Comparison of ENCODE assay signal across 12 cellular contexts in the genomic region with DNA sequence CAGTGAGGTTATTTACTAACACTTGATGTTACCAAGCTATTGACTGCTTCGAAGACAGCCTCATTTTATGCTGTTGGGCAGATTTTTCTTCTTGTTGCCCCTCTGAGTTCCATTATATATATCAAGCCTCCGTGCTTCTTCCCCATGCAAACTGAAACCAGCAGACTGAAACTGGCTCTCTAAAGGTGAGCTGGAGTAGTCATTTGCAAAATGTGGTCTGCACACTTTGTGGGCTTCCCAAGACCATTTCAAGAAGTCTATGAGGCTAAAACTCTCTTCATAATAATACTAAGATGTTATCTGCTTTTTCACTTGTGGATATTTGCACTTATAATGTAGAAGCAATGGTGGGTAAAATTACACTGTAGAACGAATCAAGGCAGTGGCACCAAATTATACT. TPM values are rescaled to one million over a fixed set of nuclear protein-coding genes. Genes with fewer than 3 reads are reported as not detected.
DNase-seq lines count a peak whose midpoint lies in the region; ATAC-seq and TF ChIP-seq lines count a peak whose summit lies in the region.
"Had no signal": no experiment of that assay in that cellular context is flagged by ENCODE, and none has a peak within 500 bp of the region (broad histone marks: within the 10 kb centered on the region; RNA-seq: fewer than 3 reads in every experiment).

No MANE protein-coding gene starts in this region.

- no peaks in the 10 kb centered on the region for H3K4me1 Mint-ChIP-seq in stimulated activated effector memory CD8-positive, alpha-beta T cell treated with anti-CD3 and anti-CD28 coated beads, Interleukin-12 subunit alpha, Interleukin-12 subunit beta, amount 100 ng/mL, for 72 hours

- H4K20me1 ChIP-seq in smooth muscle cell (ENCODE audit: low read depth), result peaks cover 8% of the 10 kb centered on the region

- H3K9me3 Mint-ChIP-seq in stimulated activated effector memory CD8-positive, alpha-beta T cell treated with anti-CD3 and anti-CD28 coated beads, Interleukin-12 subunit alpha, Interleukin-12 subunit beta, amount 100 ng/mL, for 72 hours, result no peaks in the 10 kb centered on the region

- H3K27me3 ChIP-seq in smooth muscle cell (ENCODE audit: low read depth) (no peaks in the 10 kb centered on the region), Peyer's patch (no peaks in the 10 kb centered on the region)
- H3K27me3 ChIP-seq: thyroid gland had no signal

- peak in 1 of 2 donors; percentile 45 for DNase-seq in stimulated activated effector memory CD8-positive, alpha-beta T cell treated with anti-CD3 and anti-CD28 coated beads, Interleukin-12 subunit alpha, Interleukin-12 subunit beta, amount 100 ng/mL, for 72 hours (ENCODE audit: low spot score in 2 of 2)
- DNase-seq in smooth muscle cell (lab: John Stamatoyannopoulos, UW; ENCODE audit: unreplicated experiment) (no peak), Peyer's patch (no peak)
- no peak for DNase-seq in activated CD8-positive, alpha-beta memory T cell treated with anti-CD3 and anti-CD28 coated beads, Interleukin-2, amount 50 U/mL, for 48 hours
- DNase-seq: mucosa of descending colon, NCI-H1930, PC-3, T-helper 9 cell, thyroid gland had no signal

- H3K27ac ChIP-seq in smooth muscle cell (ENCODE audit: low read depth) (no peak overlapping the region), Peyer's patch (no peak overlapping the region)
- H3K27ac ChIP-seq: thyroid gland had no signal

- H3K27ac Mint-ChIP-seq in stimulated activated effector memory CD8-positive, alpha-beta T cell treated with anti-CD3 and anti-CD28 coated beads, Interleukin-12 subunit alpha, Interleukin-12 subunit beta, amount 100 ng/mL, for 72 hours, result no peak overlapping the region

- no peak overlapping the region for H3K9ac ChIP-seq in smooth muscle cell (ENCODE audit: low read depth)

- peaks cover 4% of the 10 kb centered on the region for H3K36me3 Mint-ChIP-seq in stimulated activated effector memory CD8-positive, alpha-beta T cell treated with anti-CD3 and anti-CD28 coated beads, Interleukin-12 subunit alpha, Interleukin-12 subunit beta, amount 100 ng/mL, for 72 hours

- H3K4me2 ChIP-seq in smooth muscle cell, result no peak overlapping the region

- no peak overlapping the region for H3K4me3 Mint-ChIP-seq in stimulated activated effector memory CD8-positive, alpha-beta T cell treated with anti-CD3 and anti-CD28 coated beads, Interleukin-12 subunit alpha, Interleukin-12 subunit beta, amount 100 ng/mL, for 72 hours

- WGBS in smooth muscle cell (ENCODE audit: low lambda C conversion rate), result 97% methylated on average over 3 of the region's 3 CpGs

- H3K9me3 ChIP-seq in smooth muscle cell (replicated peaks; ENCODE audit: low read depth) (no peaks in the 10 kb centered on the region), Peyer's patch (no peaks in the 10 kb centered on the region)
- H3K9me3 ChIP-seq: mucosa of descending colon, thyroid gland had no signal

- peaks cover 4% of the 10 kb centered on the region for H3K36me3 ChIP-seq in smooth muscle cell (ENCODE audit: low read depth)
- H3K36me3 ChIP-seq in Peyer's patch, result peaks cover 0 to 27% (median 0%) of the 10 kb centered on the region in 3 donors
- H3K36me3 ChIP-seq: thyroid gland had no signal

- peak; percentile 98 for ATAC-seq in GM18907 (IDR thresholded peaks at IDR 0.05; ENCODE audit: unreplicated experiment)
- ATAC-seq in GM21528 (IDR thresholded peaks at IDR 0.05; ENCODE audit: low FRiP score, unreplicated experiment), result peak; percentile 93
- peak; percentile 92 for ATAC-seq in HG03095 (IDR thresholded peaks at IDR 0.05; ENCODE audit: unreplicated experiment)
- ATAC-seq in stimulated activated effector memory CD8-positive, alpha-beta T cell treated with anti-CD3 and anti-CD28 coated beads, Interleukin-12 subunit alpha, Interleukin-12 subunit beta, amount 100 ng/mL, for 72 hours, result peak; percentile 61
- ATAC-seq: mucosa of descending colon, PC-3 had no signal

- no peak for TF ChIP-seq POLR2A in Peyer's patch (IDR thresholded peaks at IDR 0.05)

- TF ChIP-seq CTCF in smooth muscle cell (IDR thresholded peaks at IDR 0.05; ENCODE audit: borderline replicate concordance, insufficient read depth, poor library complexity, severe bottlenecking) (no peak), Peyer's patch (IDR thresholded peaks at IDR 0.05) (no peak)

- no peaks in the 10 kb centered on the region for H3K4me1 ChIP-seq in smooth muscle cell (ENCODE audit: low read depth)
- peaks cover 0 to 20% (median 1%) of the 10 kb centered on the region in 4 donors for H3K4me1 ChIP-seq in Peyer's patch
- H3K4me1 ChIP-seq: thyroid gland had no signal

- no peak overlapping the region for H2AFZ ChIP-seq in smooth muscle cell (ENCODE audit: low read depth)

- H3F3A ChIP-seq in smooth muscle cell (ENCODE audit: low read depth), result peaks cover 3% of the 10 kb centered on the region

- H3K79me2 ChIP-seq in smooth muscle cell (ENCODE audit: low read depth), result peaks cover 4% of the 10 kb centered on the region

- no peak overlapping the region for H3K4me3 ChIP-seq in smooth muscle cell
- H3K4me3 ChIP-seq in Peyer's patch, result no peak overlapping the region
- H3K4me3 ChIP-seq: mucosa of descending colon, thyroid gland had no signal

RNA-seq across cellular contexts. Expression of a gene that starts 13.9 kb away (rescaled TPM):
- total RNA-seq in smooth muscle cell (8.8 and 15.1 TPM in 2 replicates), Peyer's patch (100 to 1,000 TPM in 2 of 4 donors, 10 to 100 TPM in 2; 23.9 to 171 (median 107) TPM)
- 6.9 and 8.3 TPM in 2 replicates for polyA plus RNA-seq in smooth muscle cell
